9 cellular contexts compared by ENCODE assay signal in genomic region chr20:58017237-58017969, GRCh38.
DNase-seq lines count a peak whose midpoint lies in the region; ATAC-seq and TF ChIP-seq lines count a peak whose summit lies in the region.
"Had no signal": no experiment of that assay in that cellular context is flagged by ENCODE, and none has a peak within 500 bp of the region (broad histone marks: within the 10 kb centered on the region; RNA-seq: fewer than 3 reads in every experiment).

No MANE protein-coding gene starts in this region.

- no peaks in the 10 kb centered on the region for H3K9me3 ChIP-seq in osteoblast (ENCODE audit: low read depth, low read length)
- H3K9me3 ChIP-seq in CD4-positive, alpha-beta memory T cell (ENCODE audit: control insufficient read depth in 1 of 2, low read length in 2 of 2): no peaks in the 10 kb centered on the region

- no peak for ATAC-seq in HG03354 (IDR thresholded peaks at IDR 0.05; ENCODE audit: poor library complexity, severe bottlenecking, unreplicated experiment)

- H3K4me1 ChIP-seq in osteoblast (ENCODE audit: insufficient read depth, low read length): peaks cover 26% of the 10 kb centered on the region
- H3K4me1 ChIP-seq in CD4-positive, alpha-beta memory T cell (ENCODE audit: insufficient read depth, low read length): peaks cover 10% of the 10 kb centered on the region

- H2AFZ ChIP-seq in osteoblast (ENCODE audit: low read length): peak overlapping the region; percentile 58

- intact Hi-C loops in CD4-positive, alpha-beta memory T cell (cut with micrococcal nuclease): no loop called here

- H3K9me3 Mint-ChIP-seq in CD4-positive, alpha-beta memory T cell: no peaks in the 10 kb centered on the region

- H3K27me3 ChIP-seq in osteoblast (ENCODE audit: insufficient read depth, low read length): no peaks in the 10 kb centered on the region
- H3K27me3 ChIP-seq in CD4-positive, alpha-beta memory T cell (ENCODE audit: insufficient read depth, low read length): no peaks in the 10 kb centered on the region

- H3K27ac Mint-ChIP-seq in CD4-positive, alpha-beta memory T cell: no peak overlapping the region

- H3K4me3 Mint-ChIP-seq in CD4-positive, alpha-beta memory T cell: no peak overlapping the region

- peak overlapping the region; percentile 77 for H3K27ac ChIP-seq in osteoblast (ENCODE audit: low read depth, low read length)
- H3K27ac ChIP-seq in CD4-positive, alpha-beta memory T cell (ENCODE audit: low read depth, low read length): no peak overlapping the region

- H3K27me3 Mint-ChIP-seq in CD4-positive, alpha-beta memory T cell: peaks cover 9 to 10% of the 10 kb centered on the region in 2 donors

- no peak overlapping the region for H3K4me3 ChIP-seq in fibroblast of villous mesenchyme (ENCODE audit: low read depth, low read length)
- H3K4me3 ChIP-seq in osteoblast (ENCODE audit: insufficient read depth, low read length): no peak overlapping the region
- H3K4me3 ChIP-seq in CD4-positive, alpha-beta memory T cell (ENCODE audit: low read length in 2 of 2): no peak overlapping the region

- TF ChIP-seq CTCF in fibroblast of villous mesenchyme (IDR thresholded peaks at IDR 0.05; ENCODE audit: insufficient read depth, low read depth, low read length) (no peak), osteoblast (IDR thresholded peaks at IDR 0.05; ENCODE audit: extremely low read depth, low read depth, low read length) (no peak)

- H3K36me3 ChIP-seq in osteoblast (ENCODE audit: insufficient read depth, low read length): no peaks in the 10 kb centered on the region
- H3K36me3 ChIP-seq in CD4-positive, alpha-beta memory T cell (ENCODE audit: insufficient read depth, low read length): no peaks in the 10 kb centered on the region

- POLR2A ChIA-PET in CD4-positive, alpha-beta memory T cell (lab: Charles Lee; ENCODE audit: partially characterized antibody): no interaction called here

- H3K4me1 Mint-ChIP-seq in CD4-positive, alpha-beta memory T cell: peaks cover 9 to 14% (median 11%) of the 10 kb centered on the region in 4 donors

- no peaks in the 10 kb centered on the region for H3K79me2 ChIP-seq in osteoblast (ENCODE audit: insufficient read depth, low read length)

- H3K4me2 ChIP-seq in osteoblast (ENCODE audit: insufficient read depth, low read length): peak overlapping the region; percentile 50

- H3K36me3 Mint-ChIP-seq in CD4-positive, alpha-beta memory T cell: no peaks in the 10 kb centered on the region

- H4K20me1 ChIP-seq in osteoblast (ENCODE audit: insufficient read depth, low read length): no peaks in the 10 kb centered on the region

- peak; percentile 99 for DNase-seq in COLO829 (ENCODE audit: low spot score)
- peak; percentile 36 for DNase-seq in RKO (ENCODE audit: low spot score)
- peak; percentile 44 for DNase-seq in fibroblast of villous mesenchyme (ENCODE audit: low read depth)
- peak; percentile 94 for DNase-seq in osteoblast (ENCODE audit: insufficient read length, low spot score, missing footprints)
- no peak for DNase-seq in CD4-positive, alpha-beta memory T cell
- no peak for DNase-seq in NCI-H187 (lab: John Stamatoyannopoulos, UW)
- DNase-seq in cerebellum (ENCODE audit: low spot score): no peak
- DNase-seq: NCI-H1105 had no signal

- CTCF ChIA-PET in CD4-positive, alpha-beta memory T cell (lab: Charles Lee; ENCODE audit: partially characterized antibody): no interaction called here

Comparison
In these comparisons a context has a peak if more than half of its experiments do, and no peak if none do; other contexts are left out.
1. DNase-seq: peak in COLO829 (single experiment), RKO (single experiment), fibroblast of villous mesenchyme (single experiment) and osteoblast (single experiment); none in CD4-positive, alpha-beta memory T cell (0 of 5), NCI-H187 (0 of 2) and cerebellum (single experiment).